Comparison of ENCODE assay signal across 2 cellular contexts in the genomic region with DNA sequence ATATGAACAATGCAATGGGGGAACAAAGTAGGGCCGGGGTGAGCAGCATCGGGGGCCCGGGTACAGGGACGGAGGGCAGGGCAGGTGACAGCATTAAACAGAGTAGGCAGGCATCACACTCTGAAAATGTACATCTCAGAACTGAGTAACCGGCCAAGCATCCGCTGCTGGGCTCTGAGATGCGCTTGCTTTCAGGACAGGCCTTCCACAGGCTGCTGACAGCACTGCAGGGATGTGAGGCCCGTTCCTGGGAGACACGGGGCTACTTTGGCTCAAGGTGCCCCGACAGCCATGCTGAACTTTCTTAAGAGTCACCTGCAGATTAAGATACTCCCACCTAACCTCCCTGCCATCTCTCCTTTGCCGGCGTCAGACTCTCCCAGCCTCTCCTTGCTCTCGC.
TF ChIP-seq lines count a peak whose summit lies in the region.

No MANE protein-coding gene starts in this region.

TF ChIP-seq in A549, 52 proteins besides CTCF, POLR2A, EP300 and RAD21:
- TF ChIP-seq, protein P1, sequence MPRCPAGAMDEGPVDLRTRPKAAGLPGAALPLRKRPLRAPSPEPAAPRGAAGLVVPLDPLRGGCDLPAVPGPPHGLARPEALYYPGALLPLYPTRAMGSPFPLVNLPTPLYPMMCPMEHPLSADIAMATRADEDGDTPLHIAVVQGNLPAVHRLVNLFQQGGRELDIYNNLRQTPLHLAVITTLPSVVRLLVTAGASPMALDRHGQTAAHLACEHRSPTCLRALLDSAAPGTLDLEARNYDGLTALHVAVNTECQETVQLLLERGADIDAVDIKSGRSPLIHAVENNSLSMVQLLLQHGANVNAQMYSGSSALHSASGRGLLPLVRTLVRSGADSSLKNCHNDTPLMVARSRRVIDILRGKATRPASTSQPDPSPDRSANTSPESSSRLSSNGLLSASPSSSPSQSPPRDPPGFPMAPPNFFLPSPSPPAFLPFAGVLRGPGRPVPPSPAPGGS (IDR thresholded peaks at IDR 0.05), result no peak
- TF ChIP-seq NR3C1 (IDR thresholded peaks at IDR 0.05), result no peak
- TF ChIP-seq JUN (IDR thresholded peaks at IDR 0.05), result no peak
- no peak for TF ChIP-seq ESRRA (IDR thresholded peaks at IDR 0.05; ENCODE audit: borderline replicate concordance, low read length)
- no peak for TF ChIP-seq RNF2 (IDR thresholded peaks at IDR 0.05; ENCODE audit: borderline replicate concordance, low read depth)
- TF ChIP-seq HDAC2 (IDR thresholded peaks at IDR 0.05), result no peak
- no peak for TF ChIP-seq TFCP2L1 (CRISPR knock-in tag; IDR thresholded peaks at IDR 0.05)

TF ChIP-seq in HCT116, 20 proteins besides CTCF, POLR2A, EP300 and RAD21 (continued from another document):
- TF ChIP-seq, protein P2, sequence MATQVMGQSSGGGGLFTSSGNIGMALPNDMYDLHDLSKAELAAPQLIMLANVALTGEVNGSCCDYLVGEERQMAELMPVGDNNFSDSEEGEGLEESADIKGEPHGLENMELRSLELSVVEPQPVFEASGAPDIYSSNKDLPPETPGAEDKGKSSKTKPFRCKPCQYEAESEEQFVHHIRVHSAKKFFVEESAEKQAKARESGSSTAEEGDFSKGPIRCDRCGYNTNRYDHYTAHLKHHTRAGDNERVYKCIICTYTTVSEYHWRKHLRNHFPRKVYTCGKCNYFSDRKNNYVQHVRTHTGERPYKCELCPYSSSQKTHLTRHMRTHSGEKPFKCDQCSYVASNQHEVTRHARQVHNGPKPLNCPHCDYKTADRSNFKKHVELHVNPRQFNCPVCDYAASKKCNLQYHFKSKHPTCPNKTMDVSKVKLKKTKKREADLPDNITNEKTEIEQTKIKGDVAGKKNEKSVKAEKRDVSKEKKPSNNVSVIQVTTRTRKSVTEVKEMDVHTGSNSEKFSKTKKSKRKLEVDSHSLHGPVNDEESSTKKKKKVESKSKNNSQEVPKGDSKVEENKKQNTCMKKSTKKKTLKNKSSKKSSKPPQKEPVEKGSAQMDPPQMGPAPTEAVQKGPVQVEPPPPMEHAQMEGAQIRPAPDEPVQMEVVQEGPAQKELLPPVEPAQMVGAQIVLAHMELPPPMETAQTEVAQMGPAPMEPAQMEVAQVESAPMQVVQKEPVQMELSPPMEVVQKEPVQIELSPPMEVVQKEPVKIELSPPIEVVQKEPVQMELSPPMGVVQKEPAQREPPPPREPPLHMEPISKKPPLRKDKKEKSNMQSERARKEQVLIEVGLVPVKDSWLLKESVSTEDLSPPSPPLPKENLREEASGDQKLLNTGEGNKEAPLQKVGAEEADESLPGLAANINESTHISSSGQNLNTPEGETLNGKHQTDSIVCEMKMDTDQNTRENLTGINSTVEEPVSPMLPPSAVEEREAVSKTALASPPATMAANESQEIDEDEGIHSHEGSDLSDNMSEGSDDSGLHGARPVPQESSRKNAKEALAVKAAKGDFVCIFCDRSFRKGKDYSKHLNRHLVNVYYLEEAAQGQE (IDR thresholded peaks at IDR 0.05; ENCODE audit: low read depth), result no peak
- no peak for TF ChIP-seq CEBPB (IDR thresholded peaks at IDR 0.05; ENCODE audit: low read depth)
- TF ChIP-seq, protein P3, sequence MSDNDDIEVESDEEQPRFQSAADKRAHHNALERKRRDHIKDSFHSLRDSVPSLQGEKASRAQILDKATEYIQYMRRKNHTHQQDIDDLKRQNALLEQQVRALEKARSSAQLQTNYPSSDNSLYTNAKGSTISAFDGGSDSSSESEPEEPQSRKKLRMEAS (IDR thresholded peaks at IDR 0.05), result no peak
- TF ChIP-seq, protein P4, sequence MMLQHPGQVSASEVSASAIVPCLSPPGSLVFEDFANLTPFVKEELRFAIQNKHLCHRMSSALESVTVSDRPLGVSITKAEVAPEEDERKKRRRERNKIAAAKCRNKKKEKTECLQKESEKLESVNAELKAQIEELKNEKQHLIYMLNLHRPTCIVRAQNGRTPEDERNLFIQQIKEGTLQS (IDR thresholded peaks at IDR 0.05), result no peak
- TF ChIP-seq CBX3 (IDR thresholded peaks at IDR 0.05; ENCODE audit: low read depth), result no peak
- TF ChIP-seq FOSL1 (IDR thresholded peaks at IDR 0.05; ENCODE audit: low read depth), result no peak
- no peak for TF ChIP-seq SP1 (IDR thresholded peaks at IDR 0.05; ENCODE audit: low read depth)
- TF ChIP-seq EGR1 (IDR thresholded peaks at IDR 0.05; ENCODE audit: low read depth), result no peak
- TF ChIP-seq, protein P5, sequence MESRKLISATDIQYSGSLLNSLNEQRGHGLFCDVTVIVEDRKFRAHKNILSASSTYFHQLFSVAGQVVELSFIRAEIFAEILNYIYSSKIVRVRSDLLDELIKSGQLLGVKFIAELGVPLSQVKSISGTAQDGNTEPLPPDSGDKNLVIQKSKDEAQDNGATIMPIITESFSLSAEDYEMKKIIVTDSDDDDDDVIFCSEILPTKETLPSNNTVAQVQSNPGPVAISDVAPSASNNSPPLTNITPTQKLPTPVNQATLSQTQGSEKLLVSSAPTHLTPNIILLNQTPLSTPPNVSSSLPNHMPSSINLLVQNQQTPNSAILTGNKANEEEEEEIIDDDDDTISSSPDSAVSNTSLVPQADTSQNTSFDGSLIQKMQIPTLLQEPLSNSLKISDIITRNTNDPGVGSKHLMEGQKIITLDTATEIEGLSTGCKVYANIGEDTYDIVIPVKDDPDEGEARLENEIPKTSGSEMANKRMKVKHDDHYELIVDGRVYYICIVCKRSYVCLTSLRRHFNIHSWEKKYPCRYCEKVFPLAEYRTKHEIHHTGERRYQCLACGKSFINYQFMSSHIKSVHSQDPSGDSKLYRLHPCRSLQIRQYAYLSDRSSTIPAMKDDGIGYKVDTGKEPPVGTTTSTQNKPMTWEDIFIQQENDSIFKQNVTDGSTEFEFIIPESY (IDR thresholded peaks at IDR 0.05; ENCODE audit: extremely low read depth, insufficient replicate concordance, low read length), result no peak
- no peak for TF ChIP-seq TCF7L2 (IDR thresholded peaks at IDR 0.05; ENCODE audit: borderline replicate concordance, extremely low read depth, insufficient read depth, insufficient read length)
- TF ChIP-seq JUND (IDR thresholded peaks at IDR 0.05), result no peak
- TF ChIP-seq EZH2 (IDR thresholded peaks at IDR 0.05), result no peak
- no peak for TF ChIP-seq SRF (IDR thresholded peaks at IDR 0.05; ENCODE audit: low read depth)
- TF ChIP-seq ZNF274 (IDR thresholded peaks at IDR 0.05; ENCODE audit: low read depth, low read length), result no peak
- TF ChIP-seq SIN3A (IDR thresholded peaks at IDR 0.05; ENCODE audit: low read depth), result no peak
- TF ChIP-seq EZH2phosphoT487 (IDR thresholded peaks at IDR 0.05; ENCODE audit: borderline replicate concordance), result no peak
TF ChIP-seq in HCT116: peak in this region for 0.
